ENCODE assay signal across 2 cellular contexts in the genomic region with DNA sequence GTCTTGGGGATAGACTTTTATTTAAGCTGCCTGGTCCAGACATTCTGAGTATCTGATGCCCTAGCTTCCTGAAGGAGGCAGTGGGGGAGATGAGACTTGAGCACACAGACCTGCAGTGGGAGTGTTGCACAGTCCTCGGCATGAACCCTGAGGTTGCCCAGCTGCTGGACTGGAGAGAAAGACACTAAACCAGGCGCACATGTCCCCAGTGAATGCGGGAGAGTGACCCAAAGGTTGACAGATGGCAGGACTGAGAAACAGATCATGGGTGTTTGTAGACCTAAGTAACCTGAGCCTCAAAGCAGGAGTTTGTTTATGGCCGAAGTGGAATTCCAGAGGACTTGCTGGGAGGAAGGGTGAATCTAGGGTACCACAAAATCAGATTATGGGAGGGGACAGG.
TF ChIP-seq lines count a peak whose summit lies in the region.

No MANE protein-coding gene starts in this region.

TF ChIP-seq in IMR-90, 13 proteins besides CTCF, POLR2A, EP300 and RAD21 (continued from another document):
- TF ChIP-seq, protein P1, sequence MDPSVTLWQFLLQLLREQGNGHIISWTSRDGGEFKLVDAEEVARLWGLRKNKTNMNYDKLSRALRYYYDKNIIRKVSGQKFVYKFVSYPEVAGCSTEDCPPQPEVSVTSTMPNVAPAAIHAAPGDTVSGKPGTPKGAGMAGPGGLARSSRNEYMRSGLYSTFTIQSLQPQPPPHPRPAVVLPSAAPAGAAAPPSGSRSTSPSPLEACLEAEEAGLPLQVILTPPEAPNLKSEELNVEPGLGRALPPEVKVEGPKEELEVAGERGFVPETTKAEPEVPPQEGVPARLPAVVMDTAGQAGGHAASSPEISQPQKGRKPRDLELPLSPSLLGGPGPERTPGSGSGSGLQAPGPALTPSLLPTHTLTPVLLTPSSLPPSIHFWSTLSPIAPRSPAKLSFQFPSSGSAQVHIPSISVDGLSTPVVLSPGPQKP (IDR thresholded peaks at IDR 0.05; ENCODE audit: borderline replicate concordance, low read depth, low read length), result no peak
- TF ChIP-seq FOS (IDR thresholded peaks at IDR 0.05; ENCODE audit: low read depth, low read length), result no peak
- no peak for TF ChIP-seq NFE2L2 (IDR thresholded peaks at IDR 0.05; ENCODE audit: low read depth, low read length)

TF ChIP-seq in WTC11, 78 proteins besides CTCF, POLR2A, EP300 and RAD21 (continued from another document):
- TF ChIP-seq, protein P2, sequence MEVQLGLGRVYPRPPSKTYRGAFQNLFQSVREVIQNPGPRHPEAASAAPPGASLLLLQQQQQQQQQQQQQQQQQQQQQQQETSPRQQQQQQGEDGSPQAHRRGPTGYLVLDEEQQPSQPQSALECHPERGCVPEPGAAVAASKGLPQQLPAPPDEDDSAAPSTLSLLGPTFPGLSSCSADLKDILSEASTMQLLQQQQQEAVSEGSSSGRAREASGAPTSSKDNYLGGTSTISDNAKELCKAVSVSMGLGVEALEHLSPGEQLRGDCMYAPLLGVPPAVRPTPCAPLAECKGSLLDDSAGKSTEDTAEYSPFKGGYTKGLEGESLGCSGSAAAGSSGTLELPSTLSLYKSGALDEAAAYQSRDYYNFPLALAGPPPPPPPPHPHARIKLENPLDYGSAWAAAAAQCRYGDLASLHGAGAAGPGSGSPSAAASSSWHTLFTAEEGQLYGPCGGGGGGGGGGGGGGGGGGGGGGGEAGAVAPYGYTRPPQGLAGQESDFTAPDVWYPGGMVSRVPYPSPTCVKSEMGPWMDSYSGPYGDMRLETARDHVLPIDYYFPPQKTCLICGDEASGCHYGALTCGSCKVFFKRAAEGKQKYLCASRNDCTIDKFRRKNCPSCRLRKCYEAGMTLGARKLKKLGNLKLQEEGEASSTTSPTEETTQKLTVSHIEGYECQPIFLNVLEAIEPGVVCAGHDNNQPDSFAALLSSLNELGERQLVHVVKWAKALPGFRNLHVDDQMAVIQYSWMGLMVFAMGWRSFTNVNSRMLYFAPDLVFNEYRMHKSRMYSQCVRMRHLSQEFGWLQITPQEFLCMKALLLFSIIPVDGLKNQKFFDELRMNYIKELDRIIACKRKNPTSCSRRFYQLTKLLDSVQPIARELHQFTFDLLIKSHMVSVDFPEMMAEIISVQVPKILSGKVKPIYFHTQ (CRISPR knock-in tag; IDR thresholded peaks at IDR 0.05), result no peak
- TF ChIP-seq ZNF232 (CRISPR knock-in tag; IDR thresholded peaks at IDR 0.05) (no peak), FOXP1 (CRISPR knock-in tag; IDR thresholded peaks at IDR 0.05; ENCODE audit: borderline replicate concordance) (no peak), EMX1 (CRISPR knock-in tag; IDR thresholded peaks at IDR 0.05) (no peak), CREM (CRISPR knock-in tag; IDR thresholded peaks at IDR 0.05) (no peak), RELA (CRISPR knock-in tag; IDR thresholded peaks at IDR 0.05; ENCODE audit: borderline replicate concordance) (no peak), GABPB1 (CRISPR knock-in tag; IDR thresholded peaks at IDR 0.05) (no peak), ZNF121 (CRISPR knock-in tag; IDR thresholded peaks at IDR 0.05) (no peak)
- TF ChIP-seq, protein P3, sequence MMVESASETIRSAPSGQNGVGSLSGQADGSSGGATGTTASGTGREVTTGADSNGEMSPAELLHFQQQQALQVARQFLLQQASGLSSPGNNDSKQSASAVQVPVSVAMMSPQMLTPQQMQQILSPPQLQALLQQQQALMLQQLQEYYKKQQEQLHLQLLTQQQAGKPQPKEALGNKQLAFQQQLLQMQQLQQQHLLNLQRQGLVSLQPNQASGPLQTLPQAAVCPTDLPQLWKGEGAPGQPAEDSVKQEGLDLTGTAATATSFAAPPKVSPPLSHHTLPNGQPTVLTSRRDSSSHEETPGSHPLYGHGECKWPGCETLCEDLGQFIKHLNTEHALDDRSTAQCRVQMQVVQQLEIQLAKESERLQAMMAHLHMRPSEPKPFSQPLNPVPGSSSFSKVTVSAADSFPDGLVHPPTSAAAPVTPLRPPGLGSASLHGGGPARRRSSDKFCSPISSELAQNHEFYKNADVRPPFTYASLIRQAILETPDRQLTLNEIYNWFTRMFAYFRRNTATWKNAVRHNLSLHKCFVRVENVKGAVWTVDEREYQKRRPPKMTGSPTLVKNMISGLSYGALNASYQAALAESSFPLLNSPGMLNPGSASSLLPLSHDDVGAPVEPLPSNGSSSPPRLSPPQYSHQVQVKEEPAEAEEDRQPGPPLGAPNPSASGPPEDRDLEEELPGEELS (CRISPR knock-in tag; IDR thresholded peaks at IDR 0.05), result no peak
